ENCODE assay signal across 1 cellular context in genomic region chr18:38611036-38611964, GRCh38.
TF ChIP-seq lines count a peak whose summit lies in the region.

No MANE protein-coding gene starts in this region.

TF ChIP-seq in GM12878, 131 proteins besides CTCF, POLR2A, EP300 and RAD21 (continued from another document and continues in another):
- TF ChIP-seq PBX3 (IDR thresholded peaks at IDR 0.05; ENCODE audit: insufficient replicate concordance, low read depth, low read length) (no peak), PAX8 (IDR thresholded peaks at IDR 0.05) (no peak), EED (IDR thresholded peaks at IDR 0.05; ENCODE audit: low read depth) (peak; percentile 100), CBFB (IDR thresholded peaks at IDR 0.05; ENCODE audit: low read depth) (peak; percentile 95), ZNF384 (IDR thresholded peaks at IDR 0.05; ENCODE audit: borderline replicate concordance, low read depth, low read length) (peak; percentile 88), ATF2 (IDR thresholded peaks at IDR 0.05; ENCODE audit: low read length) (peak; percentile 96), ZBTB11 (CRISPR knock-in tag; IDR thresholded peaks at IDR 0.05) (no peak), YY1 (IDR thresholded peaks at IDR 0.05; ENCODE audit: low read depth, low read length) (0 out of 2 replicates have a peak, but pooled peaks have one; percentile 37), MEF2A (IDR thresholded peaks at IDR 0.05; ENCODE audit: insufficient read depth, low read depth, low read length) (peak; percentile 97), YBX1 (IDR thresholded peaks at IDR 0.05) (no peak), RCOR1 (conservative IDR thresholded peaks at IDR 0.05; ENCODE audit: low read depth, low read length) (no peak), MYB (IDR thresholded peaks at IDR 0.05; ENCODE audit: borderline replicate concordance, low read depth, low read length) (no peak), CBX5 (IDR thresholded peaks at IDR 0.05; ENCODE audit: low read depth) (peak; percentile 76; the same call in 1 of the 2 replicates), BHLHE40 (IDR thresholded peaks at IDR 0.05; ENCODE audit: borderline replicate concordance in 1 of 2, low read depth in 2 of 2, low read length in 1 of 2) (peak; percentile 76 to 79), BACH1 (IDR thresholded peaks at IDR 0.05; ENCODE audit: borderline replicate concordance) (peak; percentile 71; the same call in 1 of the 2 replicates), RBBP5 (conservative IDR thresholded peaks at IDR 0.05) (0 out of 2 replicates have a peak, but pooled peaks have one; percentile 72), FOXM1 (IDR thresholded peaks at IDR 0.05; ENCODE audit: low read depth, low read length) (peak; percentile 97), TCF12 (IDR thresholded peaks at IDR 0.05; ENCODE audit: low read depth, low read length) (peak; percentile 86), ZNF217 (IDR thresholded peaks at IDR 0.05) (peak; percentile 50; the same call in 1 of the 2 replicates), CEBPB (IDR thresholded peaks at IDR 0.05; ENCODE audit: borderline replicate concordance in 1 of 2, low read depth in 2 of 2, low read length in 2 of 2) (peak in 1 of 2 experiments; percentile 96; a peak in 2 of 4 replicates), ZNF274 (IDR thresholded peaks at IDR 0.05; ENCODE audit: insufficient read depth, insufficient read length) (no peak), NFIC (IDR thresholded peaks at IDR 0.05; ENCODE audit: low read depth, low read length) (peak; percentile 98), NR2C1 (IDR thresholded peaks at IDR 0.05) (no peak), KAT2A (conservative IDR thresholded peaks at IDR 0.05; ENCODE audit: control insufficient read depth, low read depth, low read length) (no peak), BCL11A (IDR thresholded peaks at IDR 0.05; ENCODE audit: low read depth, low read length) (peak; percentile 91), JUND (IDR thresholded peaks at IDR 0.05; ENCODE audit: low read depth, low read length) (no peak), CHD1 (IDR thresholded peaks at IDR 0.05; ENCODE audit: low read depth, low read length) (no peak), SUZ12 (IDR thresholded peaks at IDR 0.05; ENCODE audit: unreplicated experiment) (no peak), ZNF207 (IDR thresholded peaks at IDR 0.05; ENCODE audit: borderline replicate concordance) (no peak), ZZZ3 (IDR thresholded peaks at IDR 0.05; ENCODE audit: control insufficient read depth, insufficient read length, low read depth) (no peak), EGR1 (IDR thresholded peaks at IDR 0.05; ENCODE audit: borderline replicate concordance in 1 of 2, low read depth in 2 of 2, low read length in 2 of 2) (no peak), MAX (IDR thresholded peaks at IDR 0.05; ENCODE audit: low read depth, low read length) (no peak), PML (IDR thresholded peaks at IDR 0.05; ENCODE audit: low read length) (peak; percentile 47; the same call in 1 of the 2 replicates), MTA3 (IDR thresholded peaks at IDR 0.05; ENCODE audit: borderline replicate concordance, low read length) (peak; percentile 97), SKIL (IDR thresholded peaks at IDR 0.05; ENCODE audit: low read depth, poor library complexity, severe bottlenecking) (peak; percentile 90), GATAD2B (conservative IDR thresholded peaks at IDR 0.05; ENCODE audit: low read depth) (0 out of 2 replicates have a peak, but pooled peaks have one; percentile 31), MEF2B (IDR thresholded peaks at IDR 0.05; ENCODE audit: partially characterized antibody, poor library complexity, severe bottlenecking) (peak; percentile 96), CREB1 (IDR thresholded peaks at IDR 0.05; ENCODE audit: low read depth) (peak; percentile 52; the same call in 1 of the 2 replicates), HCFC1 (IDR thresholded peaks at IDR 0.05; ENCODE audit: low read length) (no peak), STAT3 (IDR thresholded peaks at IDR 0.05; ENCODE audit: low read depth, low read length) (no peak), ELK1 (IDR thresholded peaks at IDR 0.05; ENCODE audit: low read depth, low read length) (no peak), IKZF1 (conservative IDR thresholded peaks at IDR 0.05) (peak; percentile 90), TCF3 (IDR thresholded peaks at IDR 0.05; ENCODE audit: borderline replicate concordance, insufficient read depth, low read depth, low read length) (peak; percentile 91), SMAD5 (IDR thresholded peaks at IDR 0.05; ENCODE audit: low read depth) (no peak), IKZF2 (IDR thresholded peaks at IDR 0.05) (peak; percentile 97 to 98), MLLT1 (IDR thresholded peaks at IDR 0.05) (0 out of 2 replicates have a peak, but pooled peaks have one; percentile 38), ATF7 (IDR thresholded peaks at IDR 0.05; ENCODE audit: low read depth) (peak; percentile 59), RELB (IDR thresholded peaks at IDR 0.05; ENCODE audit: low read depth) (peak; percentile 79), GABPA (IDR thresholded peaks at IDR 0.05; ENCODE audit: low read depth) (peak; percentile 49), NBN (IDR thresholded peaks at IDR 0.05) (peak; percentile 67), BCLAF1 (IDR thresholded peaks at IDR 0.05) (no peak), SPI1 (IDR thresholded peaks at IDR 0.05; ENCODE audit: borderline replicate concordance, insufficient read depth, low read depth, low read length) (peak; percentile 82), BMI1 (IDR thresholded peaks at IDR 0.05; ENCODE audit: borderline replicate concordance) (no peak), MXI1 (IDR thresholded peaks at IDR 0.05; ENCODE audit: low read depth, low read length) (no peak; the same call in none of the 2 replicates), TBL1XR1 (IDR thresholded peaks at IDR 0.05; ENCODE audit: low read depth, low read length) (peak; percentile 95)
